8 cellular contexts compared by ENCODE assay signal in the genomic region with DNA sequence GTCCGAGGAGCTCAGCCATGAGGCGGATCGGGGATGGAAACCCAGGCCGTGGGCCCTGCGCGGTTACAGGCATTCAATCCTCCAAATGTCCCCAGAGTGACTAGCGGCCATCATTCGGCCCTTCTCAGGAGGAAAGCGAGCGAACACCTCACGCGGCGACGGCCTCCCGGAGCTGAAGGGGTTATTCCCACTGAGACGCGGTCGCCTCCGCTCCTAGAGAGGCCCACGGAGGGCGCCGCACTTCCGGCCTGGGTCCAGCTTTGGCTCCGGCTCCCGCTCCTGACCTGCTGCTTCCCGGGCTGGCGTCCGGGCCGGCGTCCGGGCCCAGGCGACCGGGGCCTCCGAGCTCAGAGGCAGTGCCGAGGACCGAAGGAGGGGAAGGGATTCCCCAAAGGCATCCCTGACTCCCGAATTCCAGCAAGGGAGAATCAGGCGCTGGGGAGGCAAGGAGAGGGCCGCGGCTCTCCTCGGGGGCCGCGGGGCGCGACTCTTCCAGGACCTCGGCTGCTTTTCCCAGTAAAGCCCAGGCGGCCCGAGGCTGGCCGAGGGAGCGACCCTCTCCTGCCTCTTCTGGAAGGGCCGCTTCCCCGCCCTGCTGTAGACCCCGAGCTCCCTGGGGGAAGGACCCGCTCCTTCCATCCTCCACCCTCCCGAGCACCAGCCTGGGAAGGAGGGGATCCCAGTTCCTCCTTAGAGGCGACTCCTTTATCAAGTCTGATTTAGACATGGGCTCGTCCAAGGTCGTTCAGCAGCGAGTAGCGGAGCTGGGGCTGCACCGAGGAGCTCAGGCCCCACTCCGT. TPM values are rescaled to one million over a fixed set of nuclear protein-coding genes. Genes with fewer than 3 reads are reported as not detected.
DNase-seq lines count a peak whose midpoint lies in the region; ATAC-seq and TF ChIP-seq lines count a peak whose summit lies in the region.

No MANE protein-coding gene starts in this region.

- peak in 1 of 2 donors; percentile 34 for TF ChIP-seq POLR2A in lower leg skin (IDR thresholded peaks at IDR 0.05)

- H3K9me3 Mint-ChIP-seq in GM23338, result peaks cover 3% of the 10 kb centered on the region; the same call in 1 of the 3 replicates
- H3K9me3 Mint-ChIP-seq in activated CD8-positive, alpha-beta T cell treated with anti-CD3 and anti-CD28 coated beads for 36 hours, result no peaks in the 10 kb centered on the region

- peak overlapping the region; percentile 100 for H2AFZ ChIP-seq in GM23338

- intact Hi-C loops in activated CD8-positive, alpha-beta T cell treated with anti-CD3 and anti-CD28 coated beads for 36 hours (cut with micrococcal nuclease), result no loop called here
- intact Hi-C loops in lower leg skin (cut with DNase I; ENCODE audit: low total_unique reads), result no loop called here

- no peaks in the 10 kb centered on the region for H3K9me2 ChIP-seq in GM23338 (ENCODE audit: insufficient read depth)

- peak overlapping the region; percentile 59; the same call in 1 of the 2 replicates for H3K27ac Mint-ChIP-seq in GM23338
- H3K27ac Mint-ChIP-seq in activated CD8-positive, alpha-beta T cell treated with anti-CD3 and anti-CD28 coated beads for 36 hours, result peak overlapping the region; percentile 66

- peaks cover 9% of the 10 kb centered on the region for H3K4me1 Mint-ChIP-seq in GM23338
- peaks cover 18% of the 10 kb centered on the region for H3K4me1 Mint-ChIP-seq in activated CD8-positive, alpha-beta T cell treated with anti-CD3 and anti-CD28 coated beads for 36 hours (ENCODE audit: low read depth)

- H3K27me3 ChIP-seq in GM23338 (ENCODE audit: insufficient read depth), result peaks cover 63% of the 10 kb centered on the region

- peak overlapping the region; percentile 80 for H3K4me3 Mint-ChIP-seq in GM23338
- H3K4me3 Mint-ChIP-seq in activated CD8-positive, alpha-beta T cell treated with anti-CD3 and anti-CD28 coated beads for 36 hours, result peak overlapping the region; percentile 63

- no peak overlapping the region for H3K27ac ChIP-seq in GM23338 (ENCODE audit: low read depth)

- DNase-seq in Ammon's horn (ENCODE audit: low spot score) (peak; percentile 91), GM23338 (ENCODE audit: low spot score) (peak; percentile 89), NCI-H510A (lab: John Stamatoyannopoulos, UW) (peak; percentile 90), lower leg skin (ENCODE audit: low spot score in 2 of 2) (peak; percentile 77 to 97)
- peak; percentile 53 for DNase-seq in activated CD8-positive, alpha-beta T cell treated with anti-CD3 and anti-CD28 coated beads for 36 hours
- DNase-seq in effector CD4-positive, alpha-beta T cell, result peak; percentile 42
- peak; percentile 46 to 61 for DNase-seq in stimulated activated CD4-positive, alpha-beta T cell treated with anti-CD3 and anti-CD28 coated beads, Interleukin-4, amount 100 ng/mL, for 4 hours

- no peaks in the 10 kb centered on the region for H3K36me3 Mint-ChIP-seq in GM23338 (ENCODE audit: low read depth)
- H3K36me3 Mint-ChIP-seq in activated CD8-positive, alpha-beta T cell treated with anti-CD3 and anti-CD28 coated beads for 36 hours (ENCODE audit: low read depth), result peaks cover 2% of the 10 kb centered on the region

- TF ChIP-seq CTCF in GM23338 (conservative IDR thresholded peaks at IDR 0.05; ENCODE audit: low read depth in 2 of 2) (no peak), lower leg skin (IDR thresholded peaks at IDR 0.05) (no peak)
- no peak for TF ChIP-seq CTCF in activated CD8-positive, alpha-beta T cell treated with anti-CD3 and anti-CD28 coated beads for 36 hours (IDR thresholded peaks at IDR 0.05)

- WGBS in lower leg skin, 2 donors, result 3 to 5% methylated on average over 39 to 42 of the region's 62 CpGs

- peaks cover 12% of the 10 kb centered on the region for H3F3A ChIP-seq in GM23338 (replicated peaks; ENCODE audit: low read depth)

- no peaks in the 10 kb centered on the region for H3K79me2 ChIP-seq in GM23338 (replicated peaks; ENCODE audit: insufficient read depth)

- POLR2A ChIA-PET in activated CD8-positive, alpha-beta T cell treated with anti-CD3 and anti-CD28 coated beads for 36 hours (lab: Charles Lee), result interaction anchor here (0.7 to 2.8 kb wide), 17 partner anchors 8 to 145 kb away, joined by 3 to 14 read pairs (median 4); a partner anchor contains a TSS

- H3K4me1 ChIP-seq in GM23338 (ENCODE audit: insufficient read depth), result peaks cover 7% of the 10 kb centered on the region; the same call in 1 of the 2 replicates

- CTCF ChIA-PET in activated CD8-positive, alpha-beta T cell treated with anti-CD3 and anti-CD28 coated beads for 36 hours (lab: Charles Lee), result interaction anchor here (0.8 to 3.8 kb wide), 11 partner anchors 8 to 136 kb away, joined by 3 to 38 read pairs (median 4); no protein-coding TSS in a partner anchor

- ATAC-seq in GM23338 (peak; percentile 92), GM21360 (IDR thresholded peaks at IDR 0.05; ENCODE audit: unreplicated experiment) (no peak)
- peak; percentile 63 for ATAC-seq in activated CD8-positive, alpha-beta T cell treated with anti-CD3 and anti-CD28 coated beads for 36 hours

- H3K36me3 ChIP-seq in GM23338 (ENCODE audit: insufficient read depth), result no peaks in the 10 kb centered on the region

- H3K27me3 Mint-ChIP-seq in GM23338 (ENCODE audit: insufficient read depth, low read depth, poor library complexity), result peaks cover 30% of the 10 kb centered on the region
- H3K27me3 Mint-ChIP-seq in activated CD8-positive, alpha-beta T cell treated with anti-CD3 and anti-CD28 coated beads for 36 hours, result peaks cover 3% of the 10 kb centered on the region

- H4K20me1 ChIP-seq in GM23338 (replicated peaks; ENCODE audit: insufficient read depth), result no peaks in the 10 kb centered on the region

- H3K4me2 ChIP-seq in GM23338, result peak overlapping the region; percentile 97

- H3K4me3 ChIP-seq in GM23338 (peak overlapping the region; percentile 93), lower leg skin (ENCODE audit: low read depth, poor library complexity, severe bottlenecking) (peak overlapping the region; percentile 66)

TF ChIP-seq in GM23338, 12 proteins besides CTCF, POLR2A, EP300 and RAD21:
- TF ChIP-seq EZH2 (IDR thresholded peaks at IDR 0.05; ENCODE audit: low read depth, unreplicated experiment) (no peak), POLR2AphosphoS5 (IDR thresholded peaks at IDR 0.05; ENCODE audit: low read depth) (peak; percentile 82), CREB1 (CRISPR knock-in tag; IDR thresholded peaks at IDR 0.05; ENCODE audit: low read depth) (peak; percentile 62; the same call in 1 of the 2 replicates), EZH2phosphoT487 (IDR thresholded peaks at IDR 0.05; ENCODE audit: unreplicated experiment) (no peak)
- TF ChIP-seq, protein P1, sequence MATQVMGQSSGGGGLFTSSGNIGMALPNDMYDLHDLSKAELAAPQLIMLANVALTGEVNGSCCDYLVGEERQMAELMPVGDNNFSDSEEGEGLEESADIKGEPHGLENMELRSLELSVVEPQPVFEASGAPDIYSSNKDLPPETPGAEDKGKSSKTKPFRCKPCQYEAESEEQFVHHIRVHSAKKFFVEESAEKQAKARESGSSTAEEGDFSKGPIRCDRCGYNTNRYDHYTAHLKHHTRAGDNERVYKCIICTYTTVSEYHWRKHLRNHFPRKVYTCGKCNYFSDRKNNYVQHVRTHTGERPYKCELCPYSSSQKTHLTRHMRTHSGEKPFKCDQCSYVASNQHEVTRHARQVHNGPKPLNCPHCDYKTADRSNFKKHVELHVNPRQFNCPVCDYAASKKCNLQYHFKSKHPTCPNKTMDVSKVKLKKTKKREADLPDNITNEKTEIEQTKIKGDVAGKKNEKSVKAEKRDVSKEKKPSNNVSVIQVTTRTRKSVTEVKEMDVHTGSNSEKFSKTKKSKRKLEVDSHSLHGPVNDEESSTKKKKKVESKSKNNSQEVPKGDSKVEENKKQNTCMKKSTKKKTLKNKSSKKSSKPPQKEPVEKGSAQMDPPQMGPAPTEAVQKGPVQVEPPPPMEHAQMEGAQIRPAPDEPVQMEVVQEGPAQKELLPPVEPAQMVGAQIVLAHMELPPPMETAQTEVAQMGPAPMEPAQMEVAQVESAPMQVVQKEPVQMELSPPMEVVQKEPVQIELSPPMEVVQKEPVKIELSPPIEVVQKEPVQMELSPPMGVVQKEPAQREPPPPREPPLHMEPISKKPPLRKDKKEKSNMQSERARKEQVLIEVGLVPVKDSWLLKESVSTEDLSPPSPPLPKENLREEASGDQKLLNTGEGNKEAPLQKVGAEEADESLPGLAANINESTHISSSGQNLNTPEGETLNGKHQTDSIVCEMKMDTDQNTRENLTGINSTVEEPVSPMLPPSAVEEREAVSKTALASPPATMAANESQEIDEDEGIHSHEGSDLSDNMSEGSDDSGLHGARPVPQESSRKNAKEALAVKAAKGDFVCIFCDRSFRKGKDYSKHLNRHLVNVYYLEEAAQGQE (IDR thresholded peaks at IDR 0.05; ENCODE audit: unreplicated experiment), result no peak
- TF ChIP-seq, protein P2, sequence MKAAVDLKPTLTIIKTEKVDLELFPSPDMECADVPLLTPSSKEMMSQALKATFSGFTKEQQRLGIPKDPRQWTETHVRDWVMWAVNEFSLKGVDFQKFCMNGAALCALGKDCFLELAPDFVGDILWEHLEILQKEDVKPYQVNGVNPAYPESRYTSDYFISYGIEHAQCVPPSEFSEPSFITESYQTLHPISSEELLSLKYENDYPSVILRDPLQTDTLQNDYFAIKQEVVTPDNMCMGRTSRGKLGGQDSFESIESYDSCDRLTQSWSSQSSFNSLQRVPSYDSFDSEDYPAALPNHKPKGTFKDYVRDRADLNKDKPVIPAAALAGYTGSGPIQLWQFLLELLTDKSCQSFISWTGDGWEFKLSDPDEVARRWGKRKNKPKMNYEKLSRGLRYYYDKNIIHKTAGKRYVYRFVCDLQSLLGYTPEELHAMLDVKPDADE (IDR thresholded peaks at IDR 0.05), result peak; percentile 51; the same call in 1 of the 2 replicates
TF ChIP-seq in GM23338: peak in this region for 3.

RNA-seq across cellular contexts. Expression of a gene that starts 18.6 kb away (rescaled TPM):
- 18.5 and 20.3 TPM in 2 replicates for total RNA-seq in GM23338 (2014; rRNA removed; shearing (Covaris generic))
- polyA plus RNA-seq in GM23338 (2016; fragmentation: Nextera tagmentation; extraction: Ambion mirVana), result 3.9 and 4.1 TPM in 2 replicates
- 1 to 10 TPM; 2.8 to 3.2 TPM for total RNA-seq in activated CD8-positive, alpha-beta T cell treated with anti-CD3 and anti-CD28 coated beads for 36 hours
- 10 to 100 TPM; 10.9 to 18.1 (median 16.0) TPM for total RNA-seq in lower leg skin

RNA-seq across cellular contexts. Expression of a gene that starts 43.4 kb away (rescaled TPM):
- total RNA-seq in GM23338 (2014; rRNA removed; shearing (Covaris generic)), result 78.5 and 80.2 TPM in 2 replicates
- polyA plus RNA-seq in GM23338 (2016; fragmentation: Nextera tagmentation; extraction: Ambion mirVana), result 32.6 and 36.0 TPM in 2 replicates
- 10 to 100 TPM; 63.2 to 68.1 TPM for total RNA-seq in activated CD8-positive, alpha-beta T cell treated with anti-CD3 and anti-CD28 coated beads for 36 hours
- total RNA-seq in lower leg skin, result 100 to 1,000 TPM in 1 of 4 donors, 10 to 100 TPM in 3; 82.2 to 112 (median 92.9) TPM

RNA-seq across cellular contexts. Expression of a gene that starts 43.7 kb away (rescaled TPM):
- total RNA-seq in GM23338 (2014; rRNA removed; shearing (Covaris generic)), result 2.2 and 2.7 TPM in 2 replicates
- polyA plus RNA-seq in GM23338 (2016; fragmentation: Nextera tagmentation; extraction: Ambion mirVana), result 4.4 and 5.2 TPM in 2 replicates
- total RNA-seq in activated CD8-positive, alpha-beta T cell treated with anti-CD3 and anti-CD28 coated beads for 36 hours, result 1 to 10 TPM; 3.8 to 3.9 TPM
- 1 to 10 TPM; 1.2 to 4.1 (median 2.6) TPM for total RNA-seq in lower leg skin

RNA-seq across cellular contexts. Expression of a gene that starts 57.3 kb away (rescaled TPM):
- total RNA-seq in GM23338 (2014; rRNA removed; shearing (Covaris generic)), result 27.0 and 31.3 TPM in 2 replicates
- polyA plus RNA-seq in GM23338 (2016; fragmentation: Nextera tagmentation; extraction: Ambion mirVana), result 26.9 and 28.1 TPM in 2 replicates
- total RNA-seq in activated CD8-positive, alpha-beta T cell treated with anti-CD3 and anti-CD28 coated beads for 36 hours, result 10 to 100 TPM; 27.8 to 30.3 TPM
- 10 to 100 TPM; 20.6 to 39.5 (median 31.5) TPM for total RNA-seq in lower leg skin
